8 cellular contexts compared by ENCODE assay signal in the genomic region with DNA sequence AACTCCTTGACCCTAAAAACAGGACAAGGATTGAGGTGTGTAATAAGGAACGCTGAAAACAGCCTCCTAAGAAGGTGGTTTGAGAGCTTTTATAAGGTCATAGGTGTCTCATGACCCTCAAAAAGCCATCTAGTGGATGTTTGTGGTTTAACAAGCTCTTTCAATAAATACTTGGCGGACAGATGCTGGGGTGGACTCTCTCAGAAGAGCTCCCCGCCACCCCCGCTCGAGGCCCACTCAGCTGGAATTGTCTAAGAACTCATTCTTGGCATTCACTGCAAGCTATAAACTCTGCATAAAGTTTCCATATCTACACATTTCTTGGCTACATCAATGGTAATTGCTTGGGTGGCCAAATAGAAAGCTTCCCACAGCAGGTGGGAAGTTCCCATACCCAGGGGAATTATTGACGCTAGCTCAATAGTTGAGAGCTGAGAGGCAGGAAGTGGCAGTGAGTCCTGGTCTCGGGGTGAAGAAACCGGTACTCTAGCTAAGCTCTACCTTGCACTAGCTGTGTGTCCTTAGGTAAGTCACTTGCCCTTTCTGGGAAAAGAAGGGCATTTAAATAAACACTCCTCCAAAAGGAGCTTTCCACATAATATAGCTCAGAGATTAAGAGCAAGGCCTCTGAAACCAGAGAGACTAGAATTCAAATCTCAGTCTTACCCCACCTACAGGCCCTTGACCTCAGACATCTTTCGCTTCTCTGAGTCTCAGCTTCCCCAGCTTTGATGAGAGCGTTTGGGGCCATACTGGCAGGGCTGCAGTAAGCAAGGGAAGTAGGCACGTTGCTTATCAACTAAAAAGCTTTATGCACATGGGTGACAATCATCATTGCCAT. TPM values are rescaled to one million over a fixed set of nuclear protein-coding genes. Genes with fewer than 3 reads are reported as not detected.
DNase-seq lines count a peak whose midpoint lies in the region; ATAC-seq and TF ChIP-seq lines count a peak whose summit lies in the region.

No MANE protein-coding gene starts in this region.

- H3K4me3 ChIP-seq in fibroblast of villous mesenchyme (ENCODE audit: low read depth, low read length) (no peak overlapping the region), coronary artery (no peak overlapping the region)

- peak; percentile 60 for TF ChIP-seq CTCF in HFFc6 (IDR thresholded peaks at IDR 0.05)
- TF ChIP-seq CTCF in fibroblast of villous mesenchyme (IDR thresholded peaks at IDR 0.05; ENCODE audit: insufficient read depth, low read depth, low read length): peak; percentile 32
- no peak for TF ChIP-seq CTCF in coronary artery (IDR thresholded peaks at IDR 0.05)

- H3K27ac ChIP-seq in coronary artery: no peak overlapping the region

- H3K4me3 Mint-ChIP-seq in activated naive CD4-positive, alpha-beta T cell treated with anti-CD3 and anti-CD28 coated beads for 36 hours: no peak overlapping the region
- H3K4me3 Mint-ChIP-seq in HFFc6: no peak overlapping the region

- CTCF ChIA-PET in activated naive CD4-positive, alpha-beta T cell treated with anti-CD3 and anti-CD28 coated beads for 36 hours (lab: Charles Lee): interaction anchor here (0.9 to 3.4 kb wide), 10 partner anchors 9 to 498 kb away, joined by 3 to 33 read pairs (median 6); no protein-coding TSS in a partner anchor

- DNase-seq in activated naive CD4-positive, alpha-beta T cell treated with anti-CD3 and anti-CD28 coated beads, Interleukin-2, amount 50 U/mL, for 72 hours (ENCODE audit: low spot score in 2 of 2): no peak
- no peak for DNase-seq in activated naive CD4-positive, alpha-beta T cell treated with anti-CD3 and anti-CD28 coated beads for 36 hours
- DNase-seq in HFFc6: no peak
- peak; percentile 78 for DNase-seq in NCI-H1092 (lab: John Stamatoyannopoulos, UW)
- no peak for DNase-seq in fibroblast of villous mesenchyme (ENCODE audit: low read depth)
- no peak for DNase-seq in midbrain (lab: John Stamatoyannopoulos, UW)
- DNase-seq in cerebellar cortex (ENCODE audit: low spot score): no peak
- no peak for DNase-seq in coronary artery (ENCODE audit: low spot score)

- no peaks in the 10 kb centered on the region for H3K9me3 Mint-ChIP-seq in activated naive CD4-positive, alpha-beta T cell treated with anti-CD3 and anti-CD28 coated beads, Interleukin-2, amount 50 U/mL, for 72 hours
- H3K9me3 Mint-ChIP-seq in activated naive CD4-positive, alpha-beta T cell treated with anti-CD3 and anti-CD28 coated beads for 36 hours: no peaks in the 10 kb centered on the region
- no peaks in the 10 kb centered on the region for H3K9me3 Mint-ChIP-seq in HFFc6

- peaks cover 15% of the 10 kb centered on the region for H3K27me3 Mint-ChIP-seq in activated naive CD4-positive, alpha-beta T cell treated with anti-CD3 and anti-CD28 coated beads for 36 hours (ENCODE audit: low read depth)
- H3K27me3 Mint-ChIP-seq in HFFc6 (ENCODE audit: insufficient read depth): peaks cover 32% of the 10 kb centered on the region

- intact Hi-C loops in activated naive CD4-positive, alpha-beta T cell treated with anti-CD3 and anti-CD28 coated beads for 36 hours (cut with micrococcal nuclease): no loop called here

- peaks cover 3% of the 10 kb centered on the region for H3K4me1 Mint-ChIP-seq in activated naive CD4-positive, alpha-beta T cell treated with anti-CD3 and anti-CD28 coated beads for 36 hours (ENCODE audit: low read depth)
- no peaks in the 10 kb centered on the region for H3K4me1 Mint-ChIP-seq in HFFc6 (ENCODE audit: low read depth)

- no peaks in the 10 kb centered on the region for H3K36me3 Mint-ChIP-seq in activated naive CD4-positive, alpha-beta T cell treated with anti-CD3 and anti-CD28 coated beads, Interleukin-2, amount 50 U/mL, for 72 hours
- H3K36me3 Mint-ChIP-seq in activated naive CD4-positive, alpha-beta T cell treated with anti-CD3 and anti-CD28 coated beads for 36 hours (ENCODE audit: low read depth): no peaks in the 10 kb centered on the region
- no peaks in the 10 kb centered on the region for H3K36me3 Mint-ChIP-seq in HFFc6 (ENCODE audit: low read depth)

- peak; percentile 40 to 43 for ATAC-seq in activated naive CD4-positive, alpha-beta T cell treated with anti-CD3 and anti-CD28 coated beads, Interleukin-2, amount 50 U/mL, for 72 hours

- H3K27ac Mint-ChIP-seq in activated naive CD4-positive, alpha-beta T cell treated with anti-CD3 and anti-CD28 coated beads, Interleukin-2, amount 50 U/mL, for 72 hours: no peak overlapping the region
- H3K27ac Mint-ChIP-seq in activated naive CD4-positive, alpha-beta T cell treated with anti-CD3 and anti-CD28 coated beads for 36 hours: no peak overlapping the region
- no peak overlapping the region for H3K27ac Mint-ChIP-seq in HFFc6

RNA-seq across cellular contexts. Expression of gene MS4A15, which starts 6.4 kb away (rescaled TPM):
- not detected for total RNA-seq in activated naive CD4-positive, alpha-beta T cell treated with anti-CD3 and anti-CD28 coated beads, Interleukin-2, amount 50 U/mL, for 72 hours
- not detected for total RNA-seq in activated naive CD4-positive, alpha-beta T cell treated with anti-CD3 and anti-CD28 coated beads for 36 hours
- total RNA-seq in HFFc6 (2021; fragmentation: NEBNext Ultra II Directional; extraction: Animal tissue kit (Norgen Biotek cat#: 25700)): not detected
- total RNA-seq in fibroblast of villous mesenchyme: not detected in 2 replicates

RNA-seq across cellular contexts. Expression of gene MS4A10, which starts 22.1 kb away (rescaled TPM):
- not detected for total RNA-seq in activated naive CD4-positive, alpha-beta T cell treated with anti-CD3 and anti-CD28 coated beads, Interleukin-2, amount 50 U/mL, for 72 hours
- not detected for total RNA-seq in activated naive CD4-positive, alpha-beta T cell treated with anti-CD3 and anti-CD28 coated beads for 36 hours
- not detected for total RNA-seq in HFFc6 (2021; fragmentation: NEBNext Ultra II Directional; extraction: Animal tissue kit (Norgen Biotek cat#: 25700))
- not detected in 2 replicates for total RNA-seq in fibroblast of villous mesenchyme

RNA-seq across cellular contexts. Expression of gene MS4A18, which starts 38.6 kb away (rescaled TPM):
- total RNA-seq in activated naive CD4-positive, alpha-beta T cell treated with anti-CD3 and anti-CD28 coated beads, Interleukin-2, amount 50 U/mL, for 72 hours: not detected
- total RNA-seq in activated naive CD4-positive, alpha-beta T cell treated with anti-CD3 and anti-CD28 coated beads for 36 hours: not detected
- total RNA-seq in HFFc6 (2021; fragmentation: NEBNext Ultra II Directional; extraction: Animal tissue kit (Norgen Biotek cat#: 25700)): not detected
- total RNA-seq in fibroblast of villous mesenchyme: not detected in 2 replicates
